Comparison of ENCODE assay signal across 9 cellular contexts in the genomic region with DNA sequence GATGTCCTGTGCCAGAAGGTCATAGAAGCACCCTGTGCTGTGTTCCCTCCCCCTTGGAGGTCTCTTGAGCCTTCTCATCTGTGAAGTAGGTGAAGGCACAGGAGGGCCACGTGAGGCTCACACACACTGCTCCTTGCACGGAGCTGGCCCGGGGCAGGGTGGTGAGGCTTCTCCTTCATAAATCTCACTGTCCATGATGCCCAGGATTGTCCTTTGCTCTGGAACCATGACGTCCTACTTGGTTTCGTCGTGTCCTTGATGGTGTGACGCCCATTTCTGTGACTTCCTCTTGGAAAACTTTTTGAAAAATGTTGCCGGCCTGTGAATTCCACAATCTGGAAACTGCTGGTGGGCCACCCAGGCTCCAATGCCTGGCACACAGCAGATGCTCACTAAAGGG. TPM values are rescaled to one million over a fixed set of nuclear protein-coding genes. Genes with fewer than 3 reads are reported as not detected.
A peak's percentile ranks its signal among the peaks of the same experiment; 100 is the strongest.
DNase-seq lines count a peak whose midpoint lies in the region; ATAC-seq and TF ChIP-seq lines count a peak whose summit lies in the region.
"Had no signal": no experiment of that assay in that cellular context is flagged by ENCODE, and none has a peak within 500 bp of the region (broad histone marks: within the 10 kb centered on the region; RNA-seq: fewer than 3 reads in every experiment).

No MANE protein-coding gene starts in this region.

- no peak overlapping the region for H3K4me2 ChIP-seq in trophoblast cell (ENCODE audit: low read length)

- peak overlapping the region; percentile 78 for H3K27ac Mint-ChIP-seq in CD4-positive, alpha-beta T cell

- H3K36me3 Mint-ChIP-seq in CD4-positive, alpha-beta T cell (ENCODE audit: low read depth): peaks cover 31% of the 10 kb centered on the region

- no peak overlapping the region for H2AK5ac ChIP-seq in trophoblast cell (ENCODE audit: low read length)

- intact Hi-C loops in CD4-positive, alpha-beta T cell (cut with DNase I, micrococcal nuclease): no loop called here
- intact Hi-C loops in dorsolateral prefrontal cortex (cut with DNase I) (no loop called here), breast epithelium (cut with DNase I; ENCODE audit: low total_unique reads) (loop anchor here (5.0 kb wide), 1 partner anchor 43 kb away; no protein-coding TSS in a partner anchor)

- no peak overlapping the region for H3K23ac ChIP-seq in trophoblast cell (ENCODE audit: low read length)

- peaks cover 90% of the 10 kb centered on the region for H3K4me1 Mint-ChIP-seq in CD4-positive, alpha-beta T cell (ENCODE audit: low read depth)

- H2BK5ac ChIP-seq in trophoblast cell (ENCODE audit: low read depth, low read length, poor library complexity): no peak overlapping the region

- no peak for TF ChIP-seq POLR2A in breast epithelium (IDR thresholded peaks at IDR 0.05)

- DNase-seq in CD4-positive, alpha-beta T cell: no peak
- peak; percentile 66 to 81 for DNase-seq in NCI-H524 (lab: John Stamatoyannopoulos, UW)
- DNase-seq in dorsolateral prefrontal cortex: peak in 3 of 10 donors; percentile 24 to 33 (median 27)
- peak in 1 of 2 donors; percentile 43 for DNase-seq in trophoblast cell
- no peak for DNase-seq in NCI-H526 treated with DMSO at 0.1 percent for 48 hours (lab: John Stamatoyannopoulos, UW)
- no peak for DNase-seq in breast epithelium (ENCODE audit: low spot score in 2 of 2)
- no peak for DNase-seq in NCI-H1048 (lab: John Stamatoyannopoulos, UW)
- DNase-seq: NCI-H1436 had no signal

- peaks cover 16 to 19% of the 10 kb centered on the region in 2 experiments for H3K4me1 ChIP-seq in trophoblast cell (ENCODE audit: control insufficient read depth in 1 of 2, insufficient read depth in 2 of 2, low read length in 2 of 2)
- H3K4me1 ChIP-seq in breast epithelium: peaks cover 0 to under 1% of the 10 kb centered on the region in 2 donors

- H3K4ac ChIP-seq in trophoblast cell (ENCODE audit: low read depth, low read length): no peak overlapping the region

- no peak overlapping the region for H2AFZ ChIP-seq in trophoblast cell (ENCODE audit: insufficient read depth, low read length, poor library complexity)

- no peaks in the 10 kb centered on the region for H3K79me2 ChIP-seq in trophoblast cell (ENCODE audit: control insufficient read depth, insufficient read depth, low read length, poor library complexity)

- TF ChIP-seq CTCF in CD4-positive, alpha-beta T cell (IDR thresholded peaks at IDR 0.05): no peak
- TF ChIP-seq CTCF in dorsolateral prefrontal cortex (IDR thresholded peaks at IDR 0.05 in 54 of 56, conservative IDR thresholded peaks at IDR 0.05 in 2 of 56; ENCODE audit: low read depth in 1 of 56, partially characterized antibody in 56 of 56): no peak
- TF ChIP-seq CTCF in breast epithelium (IDR thresholded peaks at IDR 0.05): no peak

- no peak for ATAC-seq in CD4-positive, alpha-beta T cell (ENCODE audit: poor library complexity)
- ATAC-seq in HG03108 (IDR thresholded peaks at IDR 0.05; ENCODE audit: unreplicated experiment): no peak

- H3K4me3 Mint-ChIP-seq in CD4-positive, alpha-beta T cell: no peak overlapping the region

- H3K27me3 ChIP-seq in CD4-positive, alpha-beta T cell (ENCODE audit: control insufficient read depth, insufficient read depth, low read length): no peaks in the 10 kb centered on the region
- no peaks in the 10 kb centered on the region for H3K27me3 ChIP-seq in dorsolateral prefrontal cortex
- H3K27me3 ChIP-seq in trophoblast cell (ENCODE audit: insufficient read depth, low read length): no peaks in the 10 kb centered on the region
- H3K27me3 ChIP-seq in breast epithelium: no peaks in the 10 kb centered on the region

- H3K9me3 Mint-ChIP-seq in CD4-positive, alpha-beta T cell: no peaks in the 10 kb centered on the region

- H4K8ac ChIP-seq in trophoblast cell (ENCODE audit: low read depth, low read length): no peak overlapping the region

- H3K36me3 ChIP-seq in trophoblast cell (ENCODE audit: control insufficient read depth in 1 of 2, insufficient read depth in 2 of 2, low read length in 2 of 2): peaks cover 4 to 21% of the 10 kb centered on the region in 2 experiments
- no peaks in the 10 kb centered on the region for H3K36me3 ChIP-seq in breast epithelium

- no peak overlapping the region for H2BK120ac ChIP-seq in trophoblast cell (ENCODE audit: insufficient read depth, low read length, poor library complexity)

- no peak overlapping the region for H3K14ac ChIP-seq in trophoblast cell (ENCODE audit: low read length)

- H2BK12ac ChIP-seq in trophoblast cell (ENCODE audit: low read length): no peak overlapping the region

- POLR2A ChIA-PET in CD4-positive, alpha-beta T cell (lab: Charles Lee): interaction anchor here (2.4 kb wide), 1 partner anchor 10 kb away, joined by 9 read pairs; no protein-coding TSS in a partner anchor

- H3K9me3 ChIP-seq in CD4-positive, alpha-beta T cell (ENCODE audit: control insufficient read depth, low read length): no peaks in the 10 kb centered on the region
- H3K9me3 ChIP-seq in trophoblast cell (ENCODE audit: insufficient read depth, low read depth, low read length) (peaks cover 3% of the 10 kb centered on the region), breast epithelium (no peaks in the 10 kb centered on the region)

- H4K91ac ChIP-seq in trophoblast cell (ENCODE audit: low read depth, low read length): no peak overlapping the region

- H3K27me3 Mint-ChIP-seq in CD4-positive, alpha-beta T cell: no peaks in the 10 kb centered on the region

- no peak overlapping the region for H3K18ac ChIP-seq in trophoblast cell (ENCODE audit: low read length)

- no CpG with 5 or more reads among the region's 8 CpGs for WGBS in trophoblast cell (ENCODE audit: extremely low coverage, insufficient coverage, insufficient read length)

- peaks cover 6% of the 10 kb centered on the region for H3K79me1 ChIP-seq in trophoblast cell (ENCODE audit: low read length)

- H4K12ac ChIP-seq in trophoblast cell (ENCODE audit: low read depth, low read length): no peak overlapping the region

- peak overlapping the region; percentile 0 for H3K27ac ChIP-seq in CD4-positive, alpha-beta T cell (ENCODE audit: low read depth, low read length)
- H3K27ac ChIP-seq in dorsolateral prefrontal cortex: peak overlapping the region in 55 of 59 donors; percentile 8 to 86 (median 67)
- no peak overlapping the region for H3K27ac ChIP-seq in trophoblast cell (ENCODE audit: low read depth, low read length)
- H3K27ac ChIP-seq in breast epithelium: peak overlapping the region in 1 of 2 donors; percentile 59

- no peak overlapping the region for H3K9ac ChIP-seq in trophoblast cell (ENCODE audit: low read length)

- CTCF ChIA-PET in CD4-positive, alpha-beta T cell (lab: Charles Lee): interaction anchor here (3.1 to 27.4 kb wide), 2 partner anchors 11 to 38 kb away, joined by 16 to 487 read pairs; a partner anchor contains a TSS

- no peak overlapping the region for H3K4me3 ChIP-seq in dorsolateral prefrontal cortex
- peak overlapping the region; percentile 13 for H3K4me3 ChIP-seq in trophoblast cell (ENCODE audit: low read depth, low read length)
- H3K4me3 ChIP-seq in breast epithelium: no peak overlapping the region

RNA-seq across cellular contexts. Expression of a gene that starts 34.4 kb away (rescaled TPM):
- total RNA-seq in CD4-positive, alpha-beta T cell: 10 to 100 TPM; 42.3 to 46.4 TPM
- 10 to 100 TPM in 116 of 120 experiments, 1 to 10 TPM in 4; 8.5 to 28.7 (median 14.8) TPM for total RNA-seq in dorsolateral prefrontal cortex
- 5.1 and 5.4 TPM in 2 replicates for polyA plus RNA-seq in trophoblast cell (2013)
- 10 to 100 TPM; 13.9 to 27.4 (median 17.4) TPM for total RNA-seq in breast epithelium

Comparison
In these comparisons a context has a peak if more than half of its experiments do, and no peak if none do; other contexts are left out.
1. DNase-seq: peak in NCI-H524 (2 of 2); none in CD4-positive, alpha-beta T cell (0 of 10), NCI-H526 treated with DMSO at 0.1 percent for 48 hours (single experiment), breast epithelium (0 of 2) and NCI-H1048 (single experiment).